In the genomic region with DNA sequence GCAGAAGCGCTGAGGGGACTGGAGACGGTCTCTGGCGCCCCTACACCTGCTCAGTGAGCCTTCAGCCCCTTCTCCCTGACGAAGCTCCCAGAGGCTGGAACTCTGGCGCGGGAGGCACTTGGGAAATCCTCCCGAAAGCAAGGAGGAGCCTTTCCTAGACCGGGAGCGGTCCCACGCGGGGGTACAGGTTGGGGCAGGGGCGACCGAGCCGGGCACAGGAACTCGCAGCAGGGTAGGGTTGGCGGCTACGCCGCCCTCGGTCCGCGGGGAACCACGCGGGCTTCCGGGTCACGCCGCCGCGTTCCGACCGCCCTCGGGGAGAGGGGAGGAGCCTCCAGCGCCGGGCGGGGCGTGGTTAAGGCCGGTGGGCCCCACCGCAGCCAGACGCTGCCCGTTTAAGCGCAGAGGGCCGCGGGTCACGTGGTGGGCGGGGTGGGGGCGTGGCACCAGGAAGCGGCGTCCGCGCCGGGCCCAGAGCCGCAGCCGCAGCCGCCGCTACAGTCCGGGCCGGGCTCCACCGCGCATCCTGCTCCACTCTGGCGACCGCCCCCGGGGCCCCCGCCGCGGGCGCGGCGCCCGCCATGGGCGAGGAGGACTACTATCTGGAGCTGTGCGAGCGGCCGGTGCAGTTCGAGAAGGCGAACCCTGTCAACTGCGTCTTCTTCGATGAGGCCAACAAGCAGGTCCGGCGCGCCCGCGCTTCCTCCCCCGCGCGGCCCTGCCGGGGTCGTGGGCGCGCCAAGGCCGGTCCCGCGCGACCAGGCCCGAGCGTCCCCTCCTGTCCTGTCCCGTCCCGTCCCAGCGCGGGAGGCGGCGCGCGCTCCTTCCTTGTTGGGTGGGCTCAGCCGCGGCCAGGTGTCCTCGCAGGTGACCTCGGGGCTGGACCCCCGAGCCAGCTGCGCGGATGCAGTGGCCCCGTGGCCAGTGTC, we compare ENCODE assay signal across 8 cellular contexts. TPM values are rescaled to one million over a fixed set of nuclear protein-coding genes. Genes with fewer than 3 reads are reported as not detected.
DNase-seq lines count a peak whose midpoint lies in the region; ATAC-seq, FAIRE-seq and TF ChIP-seq lines count a peak whose summit lies in the region.

A gene (plus strand): TSS at position 474 of the 929 bp plus-strand sequence. CDS start 108 bp downstream, at position 582.

- H3K4me3 Mint-ChIP-seq in WTC11 (peak within 1 kb of the TSS; percentile 96), immature natural killer cell (peak within 1 kb of the TSS; percentile 89 to 97 (median 94))

- peaks cover 8% of the 10 kb centered on the region for H3K36me3 ChIP-seq in bronchial epithelial cell (ENCODE audit: control insufficient read depth, insufficient read depth, low read length)

- peak; percentile 97 for DNase-seq in AG08395 (ENCODE audit: low spot score)
- peak; percentile 96 for DNase-seq in NCI-H2227 (lab: John Stamatoyannopoulos, UW; ENCODE audit: unreplicated experiment)
- DNase-seq in WTC11 (ENCODE audit: low spot score) = peak; percentile 96
- peak; percentile 69 for DNase-seq in bronchial epithelial cell (ENCODE audit: low read depth)
- peak; percentile 96 to 97 (median 97) for DNase-seq in immature natural killer cell
- DNase-seq in smooth muscle cell of the brain vasculature (ENCODE audit: low read depth, low spot score) = peak; percentile 78

- peaks cover 12% of the 10 kb centered on the region for H3K27me3 Mint-ChIP-seq in WTC11 (ENCODE audit: low read depth)
- H3K27me3 Mint-ChIP-seq in immature natural killer cell (ENCODE audit: low read depth in 3 of 3) = peaks cover 13 to 32% (median 20%) of the 10 kb centered on the region in 3 donors

- peak; percentile 32 for ATAC-seq in GM18870 (IDR thresholded peaks at IDR 0.05; ENCODE audit: unreplicated experiment)
- ATAC-seq in HG03108 (IDR thresholded peaks at IDR 0.05; ENCODE audit: unreplicated experiment) = peak; percentile 65
- peak; percentile 81 for ATAC-seq in WTC11

- CTCF ChIA-PET in WTC11 (lab: Charles Lee) = interaction anchor here (0.6 to 1.1 kb wide), 5 partner anchors 9 to 216 kb away, joined by 3 to 7 read pairs (median 3); no protein-coding TSS in a partner anchor

- H3K36me3 Mint-ChIP-seq in WTC11 (peaks cover 3% of the 10 kb centered on the region; the same call in 1 of the 2 replicates), immature natural killer cell (peaks cover 8 to 18% (median 15%) of the 10 kb centered on the region in 3 donors)

- H3K9me3 Mint-ChIP-seq in WTC11 (no peaks in the 10 kb centered on the region), immature natural killer cell (no peaks in the 10 kb centered on the region)

- POLR2A ChIA-PET in WTC11 (lab: Charles Lee) = no interaction called here

- H3K4me1 Mint-ChIP-seq in WTC11 (peaks cover 21% of the 10 kb centered on the region), immature natural killer cell (peaks cover 64 to 83% of the 10 kb centered on the region in 2 donors)

- FAIRE-seq in bronchial epithelial cell (lab: Jason Lieb, UNC) = no peak

- H3K27me3 ChIP-seq in bronchial epithelial cell (ENCODE audit: control insufficient read depth, insufficient read depth, low read length) = no peaks in the 10 kb centered on the region

- peak within 1 kb of the TSS; percentile 70 for H3K4me3 ChIP-seq in bronchial epithelial cell (ENCODE audit: low read depth, low read length)

- no peak for TF ChIP-seq CTCF in WTC11 (IDR thresholded peaks at IDR 0.05)
- TF ChIP-seq CTCF in bronchial epithelial cell (IDR thresholded peaks at IDR 0.05; ENCODE audit: insufficient read depth, low read length, severe bottlenecking) = peak; percentile 12

- H3K27ac Mint-ChIP-seq in WTC11 (peak within 1 kb of the TSS; percentile 82; the same call in 1 of the 2 replicates), immature natural killer cell (peak within 1 kb of the TSS; percentile 91 to 97 (median 94))

TF ChIP-seq in WTC11, 78 proteins besides CTCF, POLR2A, EP300 and RAD21 (continues in another document):
- TF ChIP-seq, protein P1, sequence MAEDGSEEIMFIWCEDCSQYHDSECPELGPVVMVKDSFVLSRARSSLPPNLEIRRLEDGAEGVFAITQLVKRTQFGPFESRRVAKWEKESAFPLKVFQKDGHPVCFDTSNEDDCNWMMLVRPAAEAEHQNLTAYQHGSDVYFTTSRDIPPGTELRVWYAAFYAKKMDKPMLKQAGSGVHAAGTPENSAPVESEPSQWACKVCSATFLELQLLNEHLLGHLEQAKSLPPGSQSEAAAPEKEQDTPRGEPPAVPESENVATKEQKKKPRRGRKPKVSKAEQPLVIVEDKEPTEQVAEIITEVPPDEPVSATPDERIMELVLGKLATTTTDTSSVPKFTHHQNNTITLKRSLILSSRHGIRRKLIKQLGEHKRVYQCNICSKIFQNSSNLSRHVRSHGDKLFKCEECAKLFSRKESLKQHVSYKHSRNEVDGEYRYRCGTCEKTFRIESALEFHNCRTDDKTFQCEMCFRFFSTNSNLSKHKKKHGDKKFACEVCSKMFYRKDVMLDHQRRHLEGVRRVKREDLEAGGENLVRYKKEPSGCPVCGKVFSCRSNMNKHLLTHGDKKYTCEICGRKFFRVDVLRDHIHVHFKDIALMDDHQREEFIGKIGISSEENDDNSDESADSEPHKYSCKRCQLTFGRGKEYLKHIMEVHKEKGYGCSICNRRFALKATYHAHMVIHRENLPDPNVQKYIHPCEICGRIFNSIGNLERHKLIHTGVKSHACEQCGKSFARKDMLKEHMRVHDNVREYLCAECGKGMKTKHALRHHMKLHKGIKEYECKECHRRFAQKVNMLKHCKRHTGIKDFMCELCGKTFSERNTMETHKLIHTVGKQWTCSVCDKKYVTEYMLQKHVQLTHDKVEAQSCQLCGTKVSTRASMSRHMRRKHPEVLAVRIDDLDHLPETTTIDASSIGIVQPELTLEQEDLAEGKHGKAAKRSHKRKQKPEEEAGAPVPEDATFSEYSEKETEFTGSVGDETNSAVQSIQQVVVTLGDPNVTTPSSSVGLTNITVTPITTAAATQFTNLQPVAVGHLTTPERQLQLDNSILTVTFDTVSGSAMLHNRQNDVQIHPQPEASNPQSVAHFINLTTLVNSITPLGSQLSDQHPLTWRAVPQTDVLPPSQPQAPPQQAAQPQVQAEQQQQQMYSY (CRISPR knock-in tag; IDR thresholded peaks at IDR 0.05) = peak; percentile 5; the same call in 1 of the 2 replicates
- TF ChIP-seq, protein P2, sequence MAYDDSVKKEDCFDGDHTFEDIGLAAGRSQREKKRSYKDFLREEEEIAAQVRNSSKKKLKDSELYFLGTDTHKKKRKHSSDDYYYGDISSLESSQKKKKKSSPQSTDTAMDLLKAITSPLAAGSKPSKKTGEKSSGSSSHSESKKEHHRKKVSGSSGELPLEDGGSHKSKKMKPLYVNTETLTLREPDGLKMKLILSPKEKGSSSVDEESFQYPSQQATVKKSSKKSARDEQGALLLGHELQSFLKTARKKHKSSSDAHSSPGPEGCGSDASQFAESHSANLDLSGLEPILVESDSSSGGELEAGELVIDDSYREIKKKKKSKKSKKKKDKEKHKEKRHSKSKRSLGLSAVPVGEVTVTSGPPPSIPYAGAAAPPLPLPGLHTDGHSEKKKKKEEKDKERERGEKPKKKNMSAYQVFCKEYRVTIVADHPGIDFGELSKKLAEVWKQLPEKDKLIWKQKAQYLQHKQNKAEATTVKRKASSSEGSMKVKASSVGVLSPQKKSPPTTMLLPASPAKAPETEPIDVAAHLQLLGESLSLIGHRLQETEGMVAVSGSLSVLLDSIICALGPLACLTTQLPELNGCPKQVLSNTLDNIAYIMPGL (CRISPR knock-in tag; IDR thresholded peaks at IDR 0.05) = peak; percentile 88
- TF ChIP-seq ZBTB21 (CRISPR knock-in tag; IDR thresholded peaks at IDR 0.05; ENCODE audit: borderline replicate concordance) = no peak
- TF ChIP-seq ZNF232 (CRISPR knock-in tag; IDR thresholded peaks at IDR 0.05) = 0 out of 2 replicates have a peak, but pooled peaks have one; percentile 31
- TF ChIP-seq, protein P3, sequence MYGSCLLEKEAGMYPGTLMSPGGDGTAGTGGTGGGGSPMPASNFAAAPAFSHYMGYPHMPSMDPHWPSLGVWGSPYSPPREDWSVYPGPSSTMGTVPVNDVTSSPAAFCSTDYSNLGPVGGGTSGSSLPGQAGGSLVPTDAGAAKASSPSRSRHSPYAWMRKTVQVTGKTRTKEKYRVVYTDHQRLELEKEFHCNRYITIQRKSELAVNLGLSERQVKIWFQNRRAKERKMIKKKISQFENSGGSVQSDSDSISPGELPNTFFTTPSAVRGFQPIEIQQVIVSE (CRISPR knock-in tag; IDR thresholded peaks at IDR 0.05; ENCODE audit: borderline replicate concordance) = no peak
- no peak for TF ChIP-seq IRF2 (CRISPR knock-in tag; IDR thresholded peaks at IDR 0.05; ENCODE audit: borderline replicate concordance, low read depth)
- TF ChIP-seq, protein P4, sequence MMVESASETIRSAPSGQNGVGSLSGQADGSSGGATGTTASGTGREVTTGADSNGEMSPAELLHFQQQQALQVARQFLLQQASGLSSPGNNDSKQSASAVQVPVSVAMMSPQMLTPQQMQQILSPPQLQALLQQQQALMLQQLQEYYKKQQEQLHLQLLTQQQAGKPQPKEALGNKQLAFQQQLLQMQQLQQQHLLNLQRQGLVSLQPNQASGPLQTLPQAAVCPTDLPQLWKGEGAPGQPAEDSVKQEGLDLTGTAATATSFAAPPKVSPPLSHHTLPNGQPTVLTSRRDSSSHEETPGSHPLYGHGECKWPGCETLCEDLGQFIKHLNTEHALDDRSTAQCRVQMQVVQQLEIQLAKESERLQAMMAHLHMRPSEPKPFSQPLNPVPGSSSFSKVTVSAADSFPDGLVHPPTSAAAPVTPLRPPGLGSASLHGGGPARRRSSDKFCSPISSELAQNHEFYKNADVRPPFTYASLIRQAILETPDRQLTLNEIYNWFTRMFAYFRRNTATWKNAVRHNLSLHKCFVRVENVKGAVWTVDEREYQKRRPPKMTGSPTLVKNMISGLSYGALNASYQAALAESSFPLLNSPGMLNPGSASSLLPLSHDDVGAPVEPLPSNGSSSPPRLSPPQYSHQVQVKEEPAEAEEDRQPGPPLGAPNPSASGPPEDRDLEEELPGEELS (CRISPR knock-in tag; IDR thresholded peaks at IDR 0.05) = no peak
- TF ChIP-seq ZNF121 (CRISPR knock-in tag; IDR thresholded peaks at IDR 0.05) = peak; percentile 1; the same call in 1 of the 2 replicates
- TF ChIP-seq, protein P5, sequence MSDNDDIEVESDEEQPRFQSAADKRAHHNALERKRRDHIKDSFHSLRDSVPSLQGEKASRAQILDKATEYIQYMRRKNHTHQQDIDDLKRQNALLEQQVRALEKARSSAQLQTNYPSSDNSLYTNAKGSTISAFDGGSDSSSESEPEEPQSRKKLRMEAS (CRISPR knock-in tag; IDR thresholded peaks at IDR 0.05) = peak; percentile 92
- TF ChIP-seq, protein P6, sequence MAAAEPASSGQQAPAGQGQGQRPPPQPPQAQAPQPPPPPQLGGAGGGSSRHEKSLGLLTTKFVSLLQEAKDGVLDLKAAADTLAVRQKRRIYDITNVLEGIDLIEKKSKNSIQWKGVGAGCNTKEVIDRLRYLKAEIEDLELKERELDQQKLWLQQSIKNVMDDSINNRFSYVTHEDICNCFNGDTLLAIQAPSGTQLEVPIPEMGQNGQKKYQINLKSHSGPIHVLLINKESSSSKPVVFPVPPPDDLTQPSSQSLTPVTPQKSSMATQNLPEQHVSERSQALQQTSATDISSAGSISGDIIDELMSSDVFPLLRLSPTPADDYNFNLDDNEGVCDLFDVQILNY (CRISPR knock-in tag; IDR thresholded peaks at IDR 0.05) = peak; percentile 24; the same call in 1 of the 2 replicates

RNA-seq across cellular contexts. Expression of the gene that starts here (rescaled TPM):
- total RNA-seq in WTC11 (2021) (15.6 to 17.1 TPM (median 17.0 TPM) in 3 replicates), bronchial epithelial cell (27.4 and 28.4 TPM in 2 replicates)
- polyA plus RNA-seq in immature natural killer cell = 10 to 100 TPM; 33.4 to 67.1 (median 39.0) TPM

Comparison
In these comparisons a context has a peak if more than half of its experiments do, and no peak if none do; other contexts are left out.
1. Peak in every context shown above with its lines: DNase-seq, ATAC-seq and H3K4me3 ChIP-seq.